8 cellular contexts compared by ENCODE assay signal in genomic region chr11:31641477-31642062, GRCh38.
DNase-seq lines count a peak whose midpoint lies in the region; ATAC-seq and TF ChIP-seq lines count a peak whose summit lies in the region.

No MANE protein-coding gene starts in this region.

- no peaks in the 10 kb centered on the region for H3K4me1 ChIP-seq in lower lobe of right lung

- H3K4me3 Mint-ChIP-seq in naive thymus-derived CD8-positive, alpha-beta T cell = no peak overlapping the region

- POLR2A ChIA-PET in naive thymus-derived CD8-positive, alpha-beta T cell (lab: Charles Lee) = no interaction called here

- intact Hi-C loops in lower lobe of right lung (cut with DNase I) = no loop called here

- no peaks in the 10 kb centered on the region for H3K4me1 Mint-ChIP-seq in naive thymus-derived CD8-positive, alpha-beta T cell

- in situ Hi-C loops in astrocyte of the cerebellum (cut with HindIII; ENCODE audit: low sequenced_read_pairs) = loop anchor here (5.0 kb wide), 1 partner anchor 39 kb away; no protein-coding TSS in a partner anchor

- no peak overlapping the region for H3K27ac Mint-ChIP-seq in naive thymus-derived CD8-positive, alpha-beta T cell

- H3K9me3 ChIP-seq in lower lobe of right lung = no peaks in the 10 kb centered on the region

- no peaks in the 10 kb centered on the region for H3K36me3 ChIP-seq in lower lobe of right lung

- H3K27ac ChIP-seq in lower lobe of right lung = no peak overlapping the region

- H3K27me3 Mint-ChIP-seq in naive thymus-derived CD8-positive, alpha-beta T cell = no peaks in the 10 kb centered on the region

- peak; percentile 12 for DNase-seq in NCI-H510A treated with DMSO at 0.1 percent for 48 hours (lab: John Stamatoyannopoulos, UW)
- no peak for DNase-seq in NCI-H510A (lab: John Stamatoyannopoulos, UW)
- DNase-seq in NCI-H1694 treated with DMSO at 0.1 percent for 48 hours (lab: John Stamatoyannopoulos, UW) = peak; percentile 85
- peak; percentile 37 for DNase-seq in astrocyte of the cerebellum (ENCODE audit: low read depth)
- no peak for DNase-seq in lower lobe of right lung
- no peak for DNase-seq in naive thymus-derived CD8-positive, alpha-beta T cell
- no peak for DNase-seq in epidermal melanocyte (ENCODE audit: insufficient read length, low spot score)

- TF ChIP-seq CTCF in astrocyte of the cerebellum (IDR thresholded peaks at IDR 0.05; ENCODE audit: low read depth, low read length, missing control alignments) (peak; percentile 68), lower lobe of right lung (IDR thresholded peaks at IDR 0.05) (peak; percentile 47)

- no peaks in the 10 kb centered on the region for H3K27me3 ChIP-seq in lower lobe of right lung (ENCODE audit: low read depth)

- no peaks in the 10 kb centered on the region for H3K9me3 Mint-ChIP-seq in naive thymus-derived CD8-positive, alpha-beta T cell

- H3K36me3 Mint-ChIP-seq in naive thymus-derived CD8-positive, alpha-beta T cell = peaks cover 0 to 13% (median 2%) of the 10 kb centered on the region in 3 donors

- ATAC-seq in lower lobe of right lung (no peak), HG03135 (IDR thresholded peaks at IDR 0.05; ENCODE audit: unreplicated experiment) (no peak)
- ATAC-seq in naive thymus-derived CD8-positive, alpha-beta T cell = no peak

- no peak overlapping the region for H3K4me3 ChIP-seq in astrocyte of the cerebellum (ENCODE audit: low read depth, low read length)
- H3K4me3 ChIP-seq in lower lobe of right lung = no peak overlapping the region

Comparison
In these comparisons a context has a peak if more than half of its experiments do, and no peak if none do; other contexts are left out.
1. DNase-seq: peak in NCI-H510A treated with DMSO at 0.1 percent for 48 hours (single experiment), NCI-H1694 treated with DMSO at 0.1 percent for 48 hours (single experiment) and astrocyte of the cerebellum (single experiment); none in NCI-H510A (single experiment), lower lobe of right lung (single experiment), naive thymus-derived CD8-positive, alpha-beta T cell (0 of 10) and epidermal melanocyte (single experiment).